8 cellular contexts compared by ENCODE assay signal in the genomic region with DNA sequence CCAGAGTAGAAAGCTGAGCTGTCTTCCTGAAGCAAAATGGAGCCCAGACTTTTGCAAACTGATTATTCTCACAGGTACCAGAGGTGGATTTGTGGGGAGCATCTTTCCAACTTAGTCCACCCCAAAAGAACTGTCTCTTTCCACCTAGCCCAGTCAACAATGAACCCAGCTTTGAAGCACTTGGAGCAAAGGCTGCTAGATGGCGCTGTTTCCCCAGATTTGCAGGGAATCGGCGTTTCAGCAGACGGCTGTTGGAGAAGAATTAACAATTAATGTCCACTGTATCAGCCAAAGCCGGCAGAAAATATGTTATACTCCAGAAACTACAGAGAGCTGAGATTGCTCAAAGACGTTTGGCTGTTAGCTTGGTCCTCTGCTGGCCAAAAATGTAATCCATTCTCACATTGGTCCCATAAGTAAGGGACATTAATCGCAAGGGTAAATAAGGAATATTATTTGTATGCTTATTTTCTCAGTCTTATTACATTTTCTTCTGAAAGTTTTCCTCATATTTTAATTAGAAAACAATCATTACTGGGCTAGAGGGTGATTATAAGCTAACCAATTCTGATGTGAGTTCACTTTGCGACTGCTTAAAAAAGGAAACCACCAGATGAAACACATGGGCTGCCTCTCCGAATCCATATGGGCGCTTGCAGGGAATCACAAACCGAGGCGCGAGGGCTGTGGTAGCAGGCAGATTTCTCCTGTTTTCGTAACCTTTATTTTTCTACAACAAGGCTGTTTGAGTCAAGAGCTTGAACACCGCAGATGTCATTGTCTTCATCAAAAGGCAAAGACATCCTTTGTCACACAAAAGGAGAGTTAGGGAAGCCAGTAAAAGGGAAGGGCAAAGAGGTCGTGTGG.
DNase-seq lines count a peak whose midpoint lies in the region; ATAC-seq and TF ChIP-seq lines count a peak whose summit lies in the region.

No MANE protein-coding gene starts in this region.

- H3K9me3 Mint-ChIP-seq in stimulated activated naive CD8-positive, alpha-beta T cell treated with anti-CD3 and anti-CD28 coated beads, Interleukin-15, amount 100 ng/mL, for 72 hours = no peaks in the 10 kb centered on the region

- TF ChIP-seq CTCF in A673 (conservative IDR thresholded peaks at IDR 0.05; ENCODE audit: low read depth, low read length) (peak; percentile 88), GM06990 (IDR thresholded peaks at IDR 0.05; ENCODE audit: insufficient read depth, low read length, poor library complexity, severe bottlenecking) (peak; percentile 90), astrocyte of the spinal cord (IDR thresholded peaks at IDR 0.05; ENCODE audit: low read depth, low read length) (peak; percentile 86)

- DNase-seq in A673 (ENCODE audit: low spot score) (peak; percentile 85), GM06990 (ENCODE audit: extremely low read depth, insufficient read length) (no peak), NCI-H69 (lab: John Stamatoyannopoulos, UW) (peak; percentile 94), astrocyte of the spinal cord (ENCODE audit: low read depth, low spot score) (peak; percentile 55), iPS-NIHi11 (ENCODE audit: low spot score) (peak; percentile 75), activated gamma-delta T cell treated with Interleukin-2 at 50 U/mL for 16 hours (no peak)
- DNase-seq in stimulated activated naive CD8-positive, alpha-beta T cell treated with anti-CD3 and anti-CD28 coated beads, Interleukin-15, amount 100 ng/mL, for 72 hours = peak; percentile 9 to 16

- no peaks in the 10 kb centered on the region for H3K36me3 ChIP-seq in A673 (ENCODE audit: insufficient read depth, low read length, poor library complexity, severe bottlenecking)
- no peaks in the 10 kb centered on the region for H3K36me3 ChIP-seq in GM06990 (ENCODE audit: control insufficient read depth, insufficient read depth, low read length)

- H3K4me3 ChIP-seq in A673 (ENCODE audit: low read depth, low read length, poor library complexity, severe bottlenecking) (no peak overlapping the region), GM06990 (replicated peaks; ENCODE audit: low read depth, low read length) (no peak overlapping the region), astrocyte of the spinal cord (ENCODE audit: low read depth, low read length) (no peak overlapping the region)

- H3K4me1 ChIP-seq in A673 (ENCODE audit: insufficient read depth, low read length, poor library complexity, severe bottlenecking) = peaks cover 14% of the 10 kb centered on the region

- BruUV-seq in A673 (replicated peaks; lab: Mats Ljungman, UMichigan) = no TSS peak

- H3K27me3 Mint-ChIP-seq in stimulated activated naive CD8-positive, alpha-beta T cell treated with anti-CD3 and anti-CD28 coated beads, Interleukin-15, amount 100 ng/mL, for 72 hours = peaks cover 33% of the 10 kb centered on the region

- H3K27me3 ChIP-seq in A673 (replicated peaks; ENCODE audit: insufficient read depth, low read depth, low read length, poor library complexity) (no peaks in the 10 kb centered on the region), GM06990 (replicated peaks; ENCODE audit: control insufficient read depth, insufficient read depth, low read length) (no peaks in the 10 kb centered on the region)

- H3K27ac Mint-ChIP-seq in stimulated activated naive CD8-positive, alpha-beta T cell treated with anti-CD3 and anti-CD28 coated beads, Interleukin-15, amount 100 ng/mL, for 72 hours = no peak overlapping the region

- in situ Hi-C loops in astrocyte of the spinal cord (cut with HindIII; ENCODE audit: low sequenced_read_pairs) = no loop called here

- H3K4me1 Mint-ChIP-seq in stimulated activated naive CD8-positive, alpha-beta T cell treated with anti-CD3 and anti-CD28 coated beads, Interleukin-15, amount 100 ng/mL, for 72 hours = no peaks in the 10 kb centered on the region

- ATAC-seq in HG03280 (IDR thresholded peaks at IDR 0.05; ENCODE audit: unreplicated experiment) = peak; percentile 57
- no peak for ATAC-seq in stimulated activated naive CD8-positive, alpha-beta T cell treated with anti-CD3 and anti-CD28 coated beads, Interleukin-15, amount 100 ng/mL, for 72 hours

- intact Hi-C loops in A673 (cut with micrococcal nuclease; ENCODE audit: unreplicated experiment) = loop anchor here (2.0 to 10.0 kb wide), 3 partner anchors 45 to 803 kb away; no protein-coding TSS in a partner anchor

- POLR2A ChIA-PET in A673 (lab: Charles Lee; ENCODE audit: low non-redundant PET) = no interaction called here

- no peak overlapping the region for H3K4me3 Mint-ChIP-seq in stimulated activated naive CD8-positive, alpha-beta T cell treated with anti-CD3 and anti-CD28 coated beads, Interleukin-15, amount 100 ng/mL, for 72 hours

- CTCF ChIA-PET in A673 (lab: Charles Lee) = interaction anchor here (0.5 to 1.2 kb wide), 5 partner anchors 11 to 47 kb away, joined by 3 to 4 read pairs (median 4); no protein-coding TSS in a partner anchor

- H3K27ac ChIP-seq in A673 (ENCODE audit: low read depth, low read length, poor library complexity, severe bottlenecking) = no peak overlapping the region

- H3K9me3 ChIP-seq in A673 (ENCODE audit: low read depth, low read length, poor library complexity, severe bottlenecking) = no peaks in the 10 kb centered on the region

Comparison
In these comparisons a context has a peak if more than half of its experiments do, and no peak if none do; other contexts are left out.
1. DNase-seq: peak in A673 (single experiment), NCI-H69 (single experiment), astrocyte of the spinal cord (single experiment), iPS-NIHi11 (single experiment) and stimulated activated naive CD8-positive, alpha-beta T cell treated with anti-CD3 and anti-CD28 coated beads, Interleukin-15, amount 100 ng/mL, for 72 hours (2 of 2); none in GM06990 (single experiment) and activated gamma-delta T cell treated with Interleukin-2 at 50 U/mL for 16 hours (single experiment).
2. Peak in every context shown above with its lines, with median percentiles within 50 percentile points of each other: CTCF ChIP-seq.